Comparison of ENCODE assay signal across 22 cellular contexts in the genomic region with DNA sequence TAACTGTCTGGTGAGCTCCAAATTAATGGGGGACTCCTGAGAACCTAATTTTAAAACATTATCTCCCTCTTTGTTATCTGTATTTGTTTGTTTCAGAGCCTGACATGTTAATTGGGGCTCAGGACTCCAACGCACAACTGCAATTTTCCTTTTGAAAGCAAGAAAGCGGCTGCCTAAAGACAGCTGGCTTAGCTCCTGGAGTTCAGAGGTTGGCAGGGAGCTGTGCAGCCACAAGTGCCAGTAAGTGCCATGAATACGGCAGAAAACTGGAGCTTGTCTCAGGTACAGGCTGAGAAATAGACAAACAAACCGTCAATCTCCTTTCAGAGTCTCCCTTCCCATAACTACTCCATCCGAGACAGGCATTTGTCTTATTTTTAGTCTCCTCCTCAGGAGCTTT.
DNase-seq lines count a peak whose midpoint lies in the region; ATAC-seq, FAIRE-seq and TF ChIP-seq lines count a peak whose summit lies in the region.
"Had no signal": no experiment of that assay in that cellular context is flagged by ENCODE, and none has a peak within 500 bp of the region (broad histone marks: within the 10 kb centered on the region; RNA-seq: fewer than 3 reads in every experiment).

No MANE protein-coding gene starts in this region.

- no peak overlapping the region for H3K23ac ChIP-seq in H1 (ENCODE audit: insufficient read length)

- H4K5ac ChIP-seq in H1 (ENCODE audit: insufficient read length, low read depth, low read length) = no peak overlapping the region

- no peak overlapping the region for H2BK120ac ChIP-seq in H1 (replicated peaks; ENCODE audit: low read depth, low read length)

- peaks cover 59 to 74% of the 10 kb centered on the region in 2 donors for H3K4me1 Mint-ChIP-seq in natural killer cell treated with Interleukin-12 subunit alpha and Interleukin-12 subunit beta and Interleukin-15 and Interleukin-18, amount 100 ng/mL, for 72 hours (ENCODE audit: low read depth in 2 of 2)
- peaks cover 76 to 89% of the 10 kb centered on the region in 2 donors for H3K4me1 Mint-ChIP-seq in natural killer cell
- H3K4me1 Mint-ChIP-seq in activated CD4-positive, alpha-beta T cell treated with anti-CD3 and anti-CD28 coated beads for 36 hours = peaks cover 8% of the 10 kb centered on the region

- H3K27me3 Mint-ChIP-seq in natural killer cell treated with Interleukin-12 subunit alpha and Interleukin-12 subunit beta and Interleukin-15 and Interleukin-18, amount 100 ng/mL, for 72 hours = no peaks in the 10 kb centered on the region
- H3K27me3 Mint-ChIP-seq in natural killer cell (ENCODE audit: low read depth in 2 of 2) = no peaks in the 10 kb centered on the region
- H3K27me3 Mint-ChIP-seq in activated CD4-positive, alpha-beta T cell treated with anti-CD3 and anti-CD28 coated beads for 36 hours = no peaks in the 10 kb centered on the region
- H3K27me3 Mint-ChIP-seq: activated naive CD8-positive, alpha-beta T cell treated with anti-CD3 and anti-CD28 coated beads, Interleukin-2, amount 50 U/mL, for 24 hours; CD4-positive, alpha-beta memory T cell; stimulated activated naive CD8-positive, alpha-beta T cell treated with anti-CD3 and anti-CD28 coated beads, Interleukin-15, Interleukin-2, amounts not matched to agents 100 ng/mL and 50 ng/mL, for 24 hours had no signal

- H3K14ac ChIP-seq in H1 (ENCODE audit: insufficient read length) = no peak overlapping the region

- H2AFZ ChIP-seq in H1 (ENCODE audit: low read length) = no peak overlapping the region
- H2AFZ ChIP-seq: parathyroid adenoma had no signal

- H3K23me2 ChIP-seq in H1 (ENCODE audit: low read depth, low read length) = no peaks in the 10 kb centered on the region

- no peak overlapping the region for H3K4me3 Mint-ChIP-seq in natural killer cell treated with Interleukin-12 subunit alpha and Interleukin-12 subunit beta and Interleukin-15 and Interleukin-18, amount 100 ng/mL, for 72 hours
- H3K4me3 Mint-ChIP-seq in natural killer cell = no peak overlapping the region
- no peak overlapping the region for H3K4me3 Mint-ChIP-seq in activated CD4-positive, alpha-beta T cell treated with anti-CD3 and anti-CD28 coated beads for 36 hours
- H3K4me3 Mint-ChIP-seq: activated naive CD8-positive, alpha-beta T cell treated with anti-CD3 and anti-CD28 coated beads, Interleukin-2, amount 50 U/mL, for 24 hours; CD4-positive, alpha-beta memory T cell; stimulated activated naive CD8-positive, alpha-beta T cell treated with anti-CD3 and anti-CD28 coated beads, Interleukin-15, Interleukin-2, amounts not matched to agents 100 ng/mL and 50 ng/mL, for 24 hours had no signal

- H3K9me3 ChIP-seq in H1 (ENCODE audit: insufficient read depth in 2 of 2, low read depth in 1 of 2, low read length in 1 of 2) = no peaks in the 10 kb centered on the region
- H3K9me3 ChIP-seq: esophagus squamous epithelium, HAP-1, upper lobe of left lung had no signal

- no peak overlapping the region for H2BK20ac ChIP-seq in H1 (ENCODE audit: low read length)

- no peak overlapping the region; the same call in 1 of the 2 replicates for H3K18ac ChIP-seq in H1 (ENCODE audit: extremely low read depth, low read length)

- no peak overlapping the region for H4K8ac ChIP-seq in H1 (ENCODE audit: extremely low read depth, insufficient read depth, low read length)

- DNase-seq in natural killer cell treated with Interleukin-12 subunit alpha and Interleukin-12 subunit beta and Interleukin-15 and Interleukin-18, amount 100 ng/mL, for 72 hours (ENCODE audit: low spot score) = no peak
- DNase-seq in natural killer cell = no peak
- DNase-seq in NCI-H2227 (lab: John Stamatoyannopoulos, UW; ENCODE audit: unreplicated experiment) = peak; percentile 78
- peak in 1 of 2 experiments; percentile 35 for DNase-seq in H1 (ENCODE audit: low read depth in 1 of 2, low spot score in 2 of 2)
- no peak for DNase-seq in activated CD4-positive, alpha-beta T cell treated with anti-CD3 and anti-CD28 coated beads for 36 hours
- no peak for DNase-seq in kidney glomerular epithelial cell (lab: John Stamatoyannopoulos, UW)
- no peak for DNase-seq in AG08395 (ENCODE audit: low spot score)
- DNase-seq in GM20000 (ENCODE audit: low spot score) = no peak
- DNase-seq: activated CD8-positive, alpha-beta memory T cell treated with anti-CD3 and anti-CD28 coated beads for 24 hours; activated naive CD8-positive, alpha-beta T cell treated with anti-CD3 and anti-CD28 coated beads, Interleukin-2, amount 50 U/mL, for 24 hours; CD4-positive, alpha-beta memory T cell; DND-41; esophagus squamous epithelium; KG1; MV-4-11; NCI-H774; PC-3; upper lobe of left lung had no signal

- POLR2A ChIA-PET in H1 (lab: Charles Lee; ENCODE audit: partially characterized antibody) = interaction anchor here (1.1 kb wide), 1 partner anchor 8 kb away, joined by 3 read pairs; no protein-coding TSS in a partner anchor
- POLR2A ChIA-PET in activated CD4-positive, alpha-beta T cell treated with anti-CD3 and anti-CD28 coated beads for 36 hours (lab: Charles Lee) = no interaction called here

- no peaks in the 10 kb centered on the region for H4K20me1 ChIP-seq in H1 (replicated peaks in 1 of 2; ENCODE audit: control insufficient read depth in 1 of 2, insufficient read depth in 2 of 2, low read length in 2 of 2)

- H2BK15ac ChIP-seq in H1 (ENCODE audit: low read length) = no peak overlapping the region

- H2AK5ac ChIP-seq in H1 (ENCODE audit: low read depth, low read length) = no peak overlapping the region

- no peak overlapping the region for H3K9ac ChIP-seq in H1 (replicated peaks in 1 of 4; ENCODE audit: extremely low read depth in 1 of 4, low read depth in 3 of 4, low read length in 3 of 4)
- H3K9ac ChIP-seq: parathyroid adenoma had no signal

- no peak overlapping the region for H3K27ac ChIP-seq in H1 (ENCODE audit: low read depth, low read length)
- H3K27ac ChIP-seq: esophagus squamous epithelium, parathyroid adenoma, upper lobe of left lung had no signal

- TF ChIP-seq POLR2A in H1 (IDR thresholded peaks at IDR 0.05; ENCODE audit: control extremely low read depth in 1 of 2, low read depth in 2 of 2, low read length in 2 of 2) = no peak

- H4K91ac ChIP-seq in H1 (replicated peaks; ENCODE audit: insufficient read length, low read length) = no peak overlapping the region

- no peaks in the 10 kb centered on the region for H3K36me3 ChIP-seq in H1 (ENCODE audit: control insufficient read depth in 2 of 4, insufficient read depth in 4 of 4, low read length in 3 of 4)
- H3K36me3 ChIP-seq: esophagus squamous epithelium, HAP-1, upper lobe of left lung had no signal

- peaks cover 3% of the 10 kb centered on the region for H3K9me3 Mint-ChIP-seq in natural killer cell treated with Interleukin-12 subunit alpha and Interleukin-12 subunit beta and Interleukin-15 and Interleukin-18, amount 100 ng/mL, for 72 hours
- H3K9me3 Mint-ChIP-seq in natural killer cell = no peaks in the 10 kb centered on the region
- H3K9me3 Mint-ChIP-seq in activated CD4-positive, alpha-beta T cell treated with anti-CD3 and anti-CD28 coated beads for 36 hours (ENCODE audit: low read depth) = no peaks in the 10 kb centered on the region
- H3K9me3 Mint-ChIP-seq: activated naive CD8-positive, alpha-beta T cell treated with anti-CD3 and anti-CD28 coated beads, Interleukin-2, amount 50 U/mL, for 24 hours; stimulated activated naive CD8-positive, alpha-beta T cell treated with anti-CD3 and anti-CD28 coated beads, Interleukin-15, Interleukin-2, amounts not matched to agents 100 ng/mL and 50 ng/mL, for 24 hours had no signal

- 73% methylated on average over 5 of the region's 5 CpGs; no CpG with 5 or more reads in 1 of the 2 experiments for WGBS in H1 (ENCODE audit: extremely low coverage in 1 of 2, insufficient coverage in 1 of 2, insufficient read length in 1 of 2, insufficient replicate concordance in 2 of 2, low coverage in 1 of 2, low lambda C conversion rate in 2 of 2, missing lambda C conversion rate in 1 of 2), 2 experiments

- intact Hi-C loops in natural killer cell (cut with micrococcal nuclease) = loop anchor here (10.0 kb wide), 2 partner anchors 93 to 133 kb away; no protein-coding TSS in a partner anchor
- intact Hi-C loops in activated CD4-positive, alpha-beta T cell treated with anti-CD3 and anti-CD28 coated beads for 36 hours (cut with DNase I, micrococcal nuclease) = no loop called here

- H2BK12ac ChIP-seq in H1 (ENCODE audit: low read depth, low read length) = no peak overlapping the region; the same call in 1 of the 2 replicates

- peak overlapping the region; percentile 66 to 81 for H3K27ac Mint-ChIP-seq in natural killer cell treated with Interleukin-12 subunit alpha and Interleukin-12 subunit beta and Interleukin-15 and Interleukin-18, amount 100 ng/mL, for 72 hours
- peak overlapping the region in 1 of 2 donors; percentile 70 for H3K27ac Mint-ChIP-seq in natural killer cell
- H3K27ac Mint-ChIP-seq in activated CD4-positive, alpha-beta T cell treated with anti-CD3 and anti-CD28 coated beads for 36 hours = no peak overlapping the region
- H3K27ac Mint-ChIP-seq: activated naive CD8-positive, alpha-beta T cell treated with anti-CD3 and anti-CD28 coated beads, Interleukin-2, amount 50 U/mL, for 24 hours; stimulated activated naive CD8-positive, alpha-beta T cell treated with anti-CD3 and anti-CD28 coated beads, Interleukin-15, Interleukin-2, amounts not matched to agents 100 ng/mL and 50 ng/mL, for 24 hours had no signal

- no peak for ATAC-seq in natural killer cell treated with Interleukin-12 subunit alpha and Interleukin-12 subunit beta and Interleukin-15 and Interleukin-18, amount 100 ng/mL, for 72 hours
- ATAC-seq in natural killer cell = no peak
- no peak for ATAC-seq in activated CD4-positive, alpha-beta T cell treated with anti-CD3 and anti-CD28 coated beads for 36 hours
- ATAC-seq: activated naive CD8-positive, alpha-beta T cell treated with anti-CD3 and anti-CD28 coated beads, Interleukin-2, amount 50 U/mL, for 24 hours; PC-3 had no signal

- H3K56ac ChIP-seq in H1 (replicated peaks; ENCODE audit: insufficient read length, low read depth, low read length) = no peak overlapping the region

- no peak overlapping the region for H3K4me3 ChIP-seq in H1 (ENCODE audit: extremely low read depth in 1 of 4, insufficient read depth in 2 of 4, low read depth in 3 of 4, low read length in 4 of 4)
- H3K4me3 ChIP-seq: esophagus squamous epithelium, HAP-1, upper lobe of left lung had no signal

- no peak overlapping the region for H3K4me2 ChIP-seq in H1 (ENCODE audit: insufficient read depth in 1 of 2, low read depth in 2 of 2, low read length in 2 of 2)

- CTCF ChIA-PET in H1 (lab: Charles Lee; ENCODE audit: partially characterized antibody) = interaction anchor here (1.1 to 2.0 kb wide), 3 partner anchors 74 to 150 kb away, joined by 3 to 6 read pairs (median 4); no protein-coding TSS in a partner anchor
- CTCF ChIA-PET in activated CD4-positive, alpha-beta T cell treated with anti-CD3 and anti-CD28 coated beads for 36 hours (lab: Charles Lee) = interaction anchor here (1.1 kb wide), 1 partner anchor 27 kb away, joined by 3 read pairs; no protein-coding TSS in a partner anchor

- H3K36me3 Mint-ChIP-seq in natural killer cell treated with Interleukin-12 subunit alpha and Interleukin-12 subunit beta and Interleukin-15 and Interleukin-18, amount 100 ng/mL, for 72 hours = peaks cover under 1% of the 10 kb centered on the region
- no peaks in the 10 kb centered on the region for H3K36me3 Mint-ChIP-seq in natural killer cell
- H3K36me3 Mint-ChIP-seq in activated CD4-positive, alpha-beta T cell treated with anti-CD3 and anti-CD28 coated beads for 36 hours (ENCODE audit: low read depth) = no peaks in the 10 kb centered on the region
- H3K36me3 Mint-ChIP-seq: CD4-positive, alpha-beta memory T cell had no signal

- TF ChIP-seq RAD21 in H1 (IDR thresholded peaks at IDR 0.05 in 1 of 2, conservative IDR thresholded peaks at IDR 0.05 in 1 of 2; ENCODE audit: low read depth in 2 of 2, low read length in 2 of 2) = no peak

- no peak overlapping the region for H3K4ac ChIP-seq in H1 (replicated peaks; ENCODE audit: insufficient read length, low read depth, low read length)

- H2BK5ac ChIP-seq in H1 (ENCODE audit: low read depth, low read length) = peak overlapping the region; percentile 9; the same call in 1 of the 2 replicates

- H3K4me1 ChIP-seq in H1 (replicated peaks in 1 of 4; ENCODE audit: control insufficient read depth in 3 of 4, insufficient read depth in 4 of 4, low read length in 3 of 4) = peaks cover 0 to 21% (median 16%) of the 10 kb centered on the region in 4 experiments; a peak in 5 of 7 replicates
- H3K4me1 ChIP-seq: esophagus squamous epithelium, upper lobe of left lung had no signal

- H3K79me2 ChIP-seq in H1 (ENCODE audit: control insufficient read depth in 1 of 2, insufficient read depth in 2 of 2, low read length in 2 of 2) = peaks cover 0 to 5% of the 10 kb centered on the region in 2 experiments; a peak in 1 of 4 replicates
- H3K79me2 ChIP-seq: parathyroid adenoma had no signal

- no peak for FAIRE-seq in H1 (lab: Jason Lieb, UNC)
- FAIRE-seq: bronchial epithelial cell had no signal

- TF ChIP-seq CTCF in natural killer cell (IDR thresholded peaks at IDR 0.05) (no peak), H1 (IDR thresholded peaks at IDR 0.05; ENCODE audit: control extremely low read depth in 1 of 3, insufficient read depth in 1 of 3, low read depth in 1 of 3, low read length in 3 of 3) (no peak), GM20000 (IDR thresholded peaks at IDR 0.05; ENCODE audit: extremely low read depth, missing control alignments) (no peak)

- no peaks in the 10 kb centered on the region for H3K79me1 ChIP-seq in H1 (ENCODE audit: low read depth, low read length)

- no peak for TF ChIP-seq EP300 in H1 (IDR thresholded peaks at IDR 0.05; ENCODE audit: borderline replicate concordance in 1 of 2, low read depth in 2 of 2, low read length in 2 of 2)

- no peaks in the 10 kb centered on the region for H3K27me3 ChIP-seq in H1 (replicated peaks in 1 of 4; ENCODE audit: control insufficient read depth in 3 of 4, extremely low read depth in 1 of 4, insufficient read depth in 3 of 4, low read length in 3 of 4)
- H3K27me3 ChIP-seq: upper lobe of left lung had no signal
